21 cellular contexts compared by ENCODE assay signal in the genomic region with DNA sequence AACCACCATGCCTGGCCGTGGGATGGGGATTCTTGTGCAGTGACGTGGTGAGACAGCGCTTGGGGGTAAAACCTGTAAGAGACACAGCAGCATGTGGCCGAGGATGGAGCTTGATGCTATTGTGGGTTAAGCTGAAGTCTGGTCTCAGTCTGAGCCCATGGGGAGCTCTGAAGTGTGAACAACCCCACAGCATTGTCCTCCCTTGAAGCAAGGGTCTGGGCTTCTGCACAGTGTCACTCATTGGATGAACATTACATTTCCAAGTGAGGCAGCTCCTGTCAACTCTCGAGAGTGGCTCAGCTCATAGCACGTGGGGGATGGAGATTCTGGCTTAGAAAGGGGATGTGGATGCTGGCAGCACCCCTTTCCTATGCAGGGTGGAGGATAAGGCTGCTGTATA. TPM values are rescaled to one million over a fixed set of nuclear protein-coding genes. Genes with fewer than 3 reads are reported as not detected.
DNase-seq lines count a peak whose midpoint lies in the region; ATAC-seq and TF ChIP-seq lines count a peak whose summit lies in the region.
"Had no signal": no experiment of that assay in that cellular context is flagged by ENCODE, and none has a peak within 500 bp of the region (broad histone marks: within the 10 kb centered on the region; RNA-seq: fewer than 3 reads in every experiment).

No MANE protein-coding gene starts in this region.

- H3K27me3 Mint-ChIP-seq in brain = no peaks in the 10 kb centered on the region

- H3K36me3 ChIP-seq in cardiac muscle cell (no peaks in the 10 kb centered on the region), psoas muscle (ENCODE audit: insufficient read depth in 1 of 2, low read depth in 1 of 2) (no peaks in the 10 kb centered on the region), vagina (no peaks in the 10 kb centered on the region)
- H3K36me3 ChIP-seq: BE2C, brain microvascular endothelial cell had no signal

- no peak for TF ChIP-seq CTCF in brain (conservative IDR thresholded peaks at IDR 0.05)
- no peak for TF ChIP-seq CTCF in cardiac muscle cell (IDR thresholded peaks at IDR 0.05; ENCODE audit: low read depth, low read length)
- TF ChIP-seq CTCF in psoas muscle (IDR thresholded peaks at IDR 0.05) = no peak
- TF ChIP-seq CTCF in vagina (IDR thresholded peaks at IDR 0.05) = no peak

- H3K4me3 Mint-ChIP-seq in brain = no peak overlapping the region

- H3K9me3 Mint-ChIP-seq in brain = peaks cover 0 to 8% (median 3%) of the 10 kb centered on the region in 5 experiments

- no peaks in the 10 kb centered on the region for H3K9me3 ChIP-seq in cardiac muscle cell (ENCODE audit: low read depth)
- H3K9me3 ChIP-seq in psoas muscle = no peaks in the 10 kb centered on the region
- H3K9me3 ChIP-seq in vagina = no peaks in the 10 kb centered on the region
- H3K9me3 ChIP-seq: BE2C had no signal

- H3K4me1 Mint-ChIP-seq in brain = peaks cover 10% of the 10 kb centered on the region

- H3K4me1 ChIP-seq in cardiac muscle cell (ENCODE audit: low read depth) (no peaks in the 10 kb centered on the region), psoas muscle (no peaks in the 10 kb centered on the region), vagina (peaks cover 28% of the 10 kb centered on the region)
- H3K4me1 ChIP-seq: BE2C had no signal

- no peaks in the 10 kb centered on the region for H3K36me3 Mint-ChIP-seq in brain

- no peaks in the 10 kb centered on the region for H3K27me3 ChIP-seq in cardiac muscle cell
- no peaks in the 10 kb centered on the region for H3K27me3 ChIP-seq in psoas muscle (ENCODE audit: insufficient read depth in 3 of 3, low read length in 2 of 3)
- H3K27me3 ChIP-seq in vagina = no peaks in the 10 kb centered on the region
- H3K27me3 ChIP-seq: BE2C, brain microvascular endothelial cell had no signal

- peak; percentile 7 to 36 for DNase-seq in cardiac muscle cell (ENCODE audit: low read depth in 1 of 2, low spot score in 1 of 2)
- no peak for DNase-seq in psoas muscle
- no peak for DNase-seq in vagina (ENCODE audit: extremely low spot score in 2 of 2)
- no peak for DNase-seq in amygdala (lab: John Stamatoyannopoulos, UW)
- DNase-seq in OCI-M2 (lab: John Stamatoyannopoulos, UW; ENCODE audit: unreplicated experiment) = no peak
- no peak for DNase-seq in NCI-H1092 treated with DMSO at 0.1 percent for 48 hours (lab: John Stamatoyannopoulos, UW)
- DNase-seq: activated CD4-positive, alpha-beta T cell treated with anti-CD3 and anti-CD28 coated beads for 48 hours; activated naive CD4-positive, alpha-beta T cell treated with Interleukin-2 at 50 U/mL for 16 hours; effector CD4-positive, alpha-beta T cell; GF-D8; left cardiac atrium; MM.1S; NCI-H2029; posterior cingulate gyrus; stimulated activated CD4-positive, alpha-beta T cell treated with anti-CD3 and anti-CD28 coated beads, Interleukin-15, amount 100 ng/mL, for 24 hours; stimulated activated naive CD8-positive, alpha-beta T cell treated with anti-CD3 and anti-CD28 coated beads, Interleukin-15, Interleukin-2, amounts not matched to agents 100 U/mL and 50 U/mL, for 24 hours had no signal

- TF ChIP-seq POLR2A in vagina (IDR thresholded peaks at IDR 0.05) = no peak

- no peak overlapping the region for H3K27ac ChIP-seq in cardiac muscle cell
- peak overlapping the region; percentile 51 for H3K27ac ChIP-seq in psoas muscle
- H3K27ac ChIP-seq in vagina = peak overlapping the region; percentile 65
- H3K27ac ChIP-seq: brain microvascular endothelial cell, SK-N-MC had no signal

- WGBS in psoas muscle, 3 donors = 72 to 77% (median 76%) methylated on average over 6 of the region's 6 CpGs

- ATAC-seq in psoas muscle = no peak
- ATAC-seq: HepG2; stimulated activated naive CD8-positive, alpha-beta T cell treated with anti-CD3 and anti-CD28 coated beads, Interleukin-15, Interleukin-2, amounts not matched to agents 100 U/mL and 50 U/mL, for 24 hours had no signal

- H3K4me3 ChIP-seq in cardiac muscle cell (no peak overlapping the region), psoas muscle (no peak overlapping the region), vagina (no peak overlapping the region)
- H3K4me3 ChIP-seq: SK-N-MC had no signal

- intact Hi-C loops in psoas muscle (cut with DNase I) = no loop called here
- intact Hi-C loops in vagina (cut with DNase I) = no loop called here

- H3K27ac Mint-ChIP-seq in brain = peak overlapping the region in 3 of 5 experiments; percentile 67 to 86 (median 74)

RNA-seq across cellular contexts. Expression of gene ZNF438, which starts 32.2 kb away (rescaled TPM):
- polyA plus RNA-seq in brain (ENCODE audit: insufficient read depth, low read depth, low replicate concordance) = 6.9 TPM
- 3.5 and 6.0 TPM in 2 replicates for total RNA-seq in cardiac muscle cell
- polyA plus RNA-seq in cardiac muscle cell = 2.9 and 4.9 TPM in 2 replicates
- 10 to 100 TPM; 12.3 to 27.9 (median 17.2) TPM for total RNA-seq in psoas muscle
- polyA plus RNA-seq in psoas muscle = 10 to 100 TPM; 17.0 to 26.1 (median 21.3) TPM
- 11.8 TPM for total RNA-seq in vagina

Comparison
In these comparisons a context has a peak if more than half of its experiments do, and no peak if none do; other contexts are left out.
1. DNase-seq: peak in cardiac muscle cell (2 of 2); none in psoas muscle (0 of 2), vagina (0 of 2), amygdala (0 of 56), OCI-M2 (single experiment) and NCI-H1092 treated with DMSO at 0.1 percent for 48 hours (single experiment).